11 cellular contexts compared by ENCODE assay signal in the genomic region with DNA sequence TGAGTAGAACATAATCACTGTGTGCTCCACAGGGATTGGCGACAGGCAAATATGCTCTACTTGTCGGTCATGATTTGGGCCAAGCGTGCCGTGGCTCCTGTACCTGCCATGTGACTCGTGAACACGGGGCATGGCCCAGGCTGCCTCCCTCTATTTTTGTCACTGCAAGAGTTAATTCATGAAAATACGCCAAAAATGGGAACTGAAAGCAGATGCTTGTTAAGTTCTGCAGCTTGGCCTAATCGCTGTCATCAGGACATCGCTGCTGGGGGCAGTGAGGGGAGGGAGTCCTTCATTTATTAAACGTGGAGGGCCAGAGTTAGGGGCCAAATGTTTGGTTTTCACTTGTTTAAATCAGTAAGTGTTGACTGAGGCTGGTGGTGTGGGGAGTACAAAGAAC.
DNase-seq lines count a peak whose midpoint lies in the region; ATAC-seq and TF ChIP-seq lines count a peak whose summit lies in the region.
"Had no signal": no experiment of that assay in that cellular context is flagged by ENCODE, and none has a peak within 500 bp of the region (broad histone marks: within the 10 kb centered on the region; RNA-seq: fewer than 3 reads in every experiment).

No MANE protein-coding gene starts in this region.

- H3K27me3 ChIP-seq in smooth muscle cell (ENCODE audit: low read depth) = peaks cover 7% of the 10 kb centered on the region
- no peaks in the 10 kb centered on the region for H3K27me3 ChIP-seq in hepatocyte
- H3K27me3 ChIP-seq: stomach had no signal

- peak overlapping the region; percentile 33 for H3K4me3 Mint-ChIP-seq in dendritic cell treated with granulocyte-macrophage colony-stimulating factor and Interleukin-4, amounts not matched to agents 40 ng/mL and 50 ng/mL, for 4 days
- H3K4me3 Mint-ChIP-seq: activated CD4-positive, alpha-beta T cell treated with anti-CD3 and anti-CD28 coated beads for 36 hours had no signal

- H2AFZ ChIP-seq in smooth muscle cell (ENCODE audit: low read depth) (no peak overlapping the region), hepatocyte (no peak overlapping the region)

- H3K4me3 ChIP-seq in smooth muscle cell (no peak overlapping the region), hepatocyte (no peak overlapping the region)
- H3K4me3 ChIP-seq: stomach had no signal

- peaks cover 24% of the 10 kb centered on the region for H3K27me3 Mint-ChIP-seq in dendritic cell treated with granulocyte-macrophage colony-stimulating factor and Interleukin-4, amounts not matched to agents 40 ng/mL and 50 ng/mL, for 4 days
- H3K27me3 Mint-ChIP-seq: activated CD4-positive, alpha-beta T cell treated with anti-CD3 and anti-CD28 coated beads for 36 hours had no signal

- peak; percentile 51 for ATAC-seq in GM18508 (IDR thresholded peaks at IDR 0.05; ENCODE audit: insufficient read depth, unreplicated experiment)
- peak; percentile 51 for ATAC-seq in GM21423 (IDR thresholded peaks at IDR 0.05; ENCODE audit: unreplicated experiment)
- peak; percentile 61 for ATAC-seq in HG03378 (IDR thresholded peaks at IDR 0.05; ENCODE audit: unreplicated experiment)
- ATAC-seq: activated CD4-positive, alpha-beta T cell treated with anti-CD3 and anti-CD28 coated beads for 36 hours had no signal

- H3K27ac Mint-ChIP-seq in dendritic cell treated with granulocyte-macrophage colony-stimulating factor and Interleukin-4, amounts not matched to agents 40 ng/mL and 50 ng/mL, for 4 days = peak overlapping the region; percentile 65

- WGBS in smooth muscle cell (ENCODE audit: low lambda C conversion rate) = 88% methylated on average over 10 of the region's 10 CpGs
- WGBS in hepatocyte (ENCODE audit: low lambda C conversion rate, missing lambda C conversion rate) = 76% methylated on average over 10 of the region's 10 CpGs

- H3K4me1 ChIP-seq in smooth muscle cell (ENCODE audit: low read depth) = no peaks in the 10 kb centered on the region
- H3K4me1 ChIP-seq in hepatocyte (ENCODE audit: insufficient read depth) = peaks cover 7% of the 10 kb centered on the region

- no peaks in the 10 kb centered on the region for H3K9me2 ChIP-seq in hepatocyte (replicated peaks; ENCODE audit: insufficient read depth)

- H3K4me2 ChIP-seq in smooth muscle cell = no peak overlapping the region
- H3K4me2 ChIP-seq in hepatocyte = no peak overlapping the region

- H3F3A ChIP-seq in smooth muscle cell (ENCODE audit: low read depth) = no peaks in the 10 kb centered on the region

- H3K79me2 ChIP-seq in smooth muscle cell (ENCODE audit: low read depth) (no peaks in the 10 kb centered on the region), hepatocyte (no peaks in the 10 kb centered on the region)

- no peaks in the 10 kb centered on the region for H3K36me3 ChIP-seq in smooth muscle cell (ENCODE audit: low read depth)
- H3K36me3 ChIP-seq in hepatocyte (replicated peaks; ENCODE audit: insufficient read depth, low read depth) = no peaks in the 10 kb centered on the region
- H3K36me3 ChIP-seq: stomach had no signal

- intact Hi-C loops in dendritic cell treated with granulocyte-macrophage colony-stimulating factor and Interleukin-4, amounts not matched to agents 40 ng/mL and 50 ng/mL, for 4 days (cut with micrococcal nuclease) = no loop called here

- no peak for TF ChIP-seq CTCF in smooth muscle cell (IDR thresholded peaks at IDR 0.05; ENCODE audit: borderline replicate concordance, insufficient read depth, poor library complexity, severe bottlenecking)
- TF ChIP-seq CTCF in hepatocyte (IDR thresholded peaks at IDR 0.05; ENCODE audit: poor library complexity) = no peak

- peaks cover 57% of the 10 kb centered on the region for H3K4me1 Mint-ChIP-seq in dendritic cell treated with granulocyte-macrophage colony-stimulating factor and Interleukin-4, amounts not matched to agents 40 ng/mL and 50 ng/mL, for 4 days (ENCODE audit: low read depth)

- H3K9me3 ChIP-seq in smooth muscle cell (replicated peaks; ENCODE audit: low read depth) (no peaks in the 10 kb centered on the region), hepatocyte (ENCODE audit: low read depth) (no peaks in the 10 kb centered on the region)
- H3K9me3 ChIP-seq: stomach had no signal

- H3K27ac ChIP-seq in smooth muscle cell (ENCODE audit: low read depth) (no peak overlapping the region), hepatocyte (no peak overlapping the region)

- H3K36me3 Mint-ChIP-seq in dendritic cell treated with granulocyte-macrophage colony-stimulating factor and Interleukin-4, amounts not matched to agents 40 ng/mL and 50 ng/mL, for 4 days (ENCODE audit: low read depth) = no peaks in the 10 kb centered on the region

- no peak overlapping the region for H3K9ac ChIP-seq in smooth muscle cell (ENCODE audit: low read depth)

- H3K9me3 Mint-ChIP-seq in dendritic cell treated with granulocyte-macrophage colony-stimulating factor and Interleukin-4, amounts not matched to agents 40 ng/mL and 50 ng/mL, for 4 days = no peaks in the 10 kb centered on the region

- H4K20me1 ChIP-seq in smooth muscle cell (ENCODE audit: low read depth) (no peaks in the 10 kb centered on the region), hepatocyte (ENCODE audit: insufficient read depth, poor library complexity, severe bottlenecking) (no peaks in the 10 kb centered on the region)

- no peak for DNase-seq in activated CD4-positive, alpha-beta T cell treated with anti-CD3 and anti-CD28 coated beads, Interleukin-2, amount 50 U/mL, for 4 hours
- no peak for DNase-seq in HK-2 (ENCODE audit: unreplicated experiment)
- no peak for DNase-seq in smooth muscle cell (lab: John Stamatoyannopoulos, UW; ENCODE audit: unreplicated experiment)
- DNase-seq in hepatocyte (ENCODE audit: low spot score) = no peak
- DNase-seq: activated CD4-positive, alpha-beta T cell treated with anti-CD3 and anti-CD28 coated beads for 36 hours; NCI-H1105; stomach had no signal
